In the genomic region with DNA sequence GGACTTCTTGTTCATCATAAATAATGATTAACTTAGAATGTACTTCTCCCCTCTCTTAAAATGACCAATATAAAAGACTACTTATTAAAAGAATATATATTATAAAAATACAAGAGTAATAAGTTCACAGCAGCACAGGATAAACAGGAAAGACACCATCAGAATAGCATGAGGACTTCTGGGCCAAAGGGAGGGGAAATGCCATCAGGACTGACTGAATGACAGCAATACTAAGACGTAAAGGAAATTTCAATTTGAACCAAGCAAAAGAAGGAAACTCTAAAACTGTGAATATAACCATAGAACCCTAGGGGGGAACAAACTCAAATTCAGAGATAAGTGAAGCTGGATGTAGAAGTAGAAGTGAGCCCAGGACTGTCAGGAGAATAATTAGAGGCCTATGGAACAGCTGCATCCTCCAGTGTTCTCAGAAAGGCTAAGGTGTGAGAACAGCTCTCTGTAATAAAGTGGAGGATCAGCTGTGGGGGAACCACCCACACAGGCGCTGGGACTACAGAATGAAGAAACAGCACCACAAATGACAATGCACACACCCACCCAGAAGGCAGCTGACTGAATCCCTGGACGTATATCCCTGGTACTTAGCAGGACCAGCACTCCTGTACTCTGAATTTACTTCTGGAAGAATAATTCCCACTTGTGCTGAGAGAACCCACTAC, we compare ENCODE assay signal across 21 cellular contexts. TPM values are rescaled to one million over a fixed set of nuclear protein-coding genes. Genes with fewer than 3 reads are reported as not detected.
DNase-seq lines count a peak whose midpoint lies in the region; ATAC-seq, FAIRE-seq and TF ChIP-seq lines count a peak whose summit lies in the region.
"Had no signal": no experiment of that assay in that cellular context is flagged by ENCODE, and none has a peak within 500 bp of the region (broad histone marks: within the 10 kb centered on the region; RNA-seq: fewer than 3 reads in every experiment).

No MANE protein-coding gene starts in this region.

- ATAC-seq in activated CD8-positive, alpha-beta T cell treated with anti-CD3 and anti-CD28 coated beads for 36 hours, result no peak
- no peak for ATAC-seq in activated CD8-positive, alpha-beta T cell treated with anti-CD3 and anti-CD28 coated beads, Interleukin-2, amount 10 ng/mL, durations not matched to agents 7 days and 5 days
- peak; percentile 66 for ATAC-seq in HG03135 (IDR thresholded peaks at IDR 0.05; ENCODE audit: unreplicated experiment)
- peak; percentile 85 to 95 for ATAC-seq in stimulated activated naive B cell treated with anti-CD40 and anti-IgM and Interleukin-4, amounts not matched to agents 10 μg/mL and 1 μg/mL and 100 μg/mL, for 72 hours (replicated peaks)
- ATAC-seq: CD8-positive, alpha-beta T cell; stimulated activated naive CD8-positive, alpha-beta T cell treated with anti-CD3 and anti-CD28 coated beads, Interleukin-15, Interleukin-2, amounts not matched to agents 100 U/mL and 50 U/mL, for 24 hours had no signal

- CTCF ChIA-PET in activated CD8-positive, alpha-beta T cell treated with anti-CD3 and anti-CD28 coated beads for 36 hours (lab: Charles Lee), result no interaction called here
- CTCF ChIA-PET in activated CD8-positive, alpha-beta T cell treated with anti-CD3 and anti-CD28 coated beads, Interleukin-2, amount 10 ng/mL, durations not matched to agents 7 days and 5 days (lab: Charles Lee), result no interaction called here

- peak; percentile 46 for DNase-seq in activated CD8-positive, alpha-beta T cell treated with anti-CD3 and anti-CD28 coated beads for 36 hours
- DNase-seq in activated CD8-positive, alpha-beta T cell treated with anti-CD3 and anti-CD28 coated beads, Interleukin-2, amount 10 ng/mL, durations not matched to agents 7 days and 5 days, result no peak
- DNase-seq in kidney (no peak), NCI-H1694 (lab: John Stamatoyannopoulos, UW) (no peak), foreskin fibroblast (no peak), GM12892 (ENCODE audit: insufficient read length) (no peak)
- DNase-seq in stimulated activated naive B cell treated with anti-CD40 and anti-IgM and Interleukin-4, amounts not matched to agents 10 μg/mL and 1 μg/mL and 100 μg/mL, for 72 hours, result peak; percentile 22
- DNase-seq: activated naive CD4-positive, alpha-beta T cell treated with Interleukin-2 at 50 U/mL for 16 hours; CD8-positive, alpha-beta T cell; EL; NCI-H1105; NCI-H446; OCI-M1; right lobe of liver; stimulated activated naive CD8-positive, alpha-beta T cell treated with anti-CD3 and anti-CD28 coated beads, Interleukin-15, Interleukin-2, amounts not matched to agents 100 U/mL and 50 U/mL, for 24 hours had no signal

- no peaks in the 10 kb centered on the region for H3K36me3 ChIP-seq in kidney (ENCODE audit: control insufficient read depth in 1 of 2, insufficient read depth in 2 of 2, low read length in 2 of 2)
- H3K36me3 ChIP-seq: right lobe of liver had no signal

- H3K36me3 Mint-ChIP-seq in activated CD8-positive, alpha-beta T cell treated with anti-CD3 and anti-CD28 coated beads for 36 hours (ENCODE audit: low read depth), result no peaks in the 10 kb centered on the region
- no peaks in the 10 kb centered on the region for H3K36me3 Mint-ChIP-seq in activated CD8-positive, alpha-beta T cell treated with anti-CD3 and anti-CD28 coated beads, Interleukin-2, amount 10 ng/mL, durations not matched to agents 7 days and 5 days (ENCODE audit: low read depth)
- H3K36me3 Mint-ChIP-seq in stimulated activated naive B cell treated with anti-CD40 and anti-IgM and Interleukin-4, amounts not matched to agents 10 μg/mL and 1 μg/mL and 100 μg/mL, for 72 hours, result peaks cover 11 to 14% of the 10 kb centered on the region in 2 donors
- H3K36me3 Mint-ChIP-seq: CD8-positive, alpha-beta T cell; natural killer cell treated with Interleukin-12 subunit alpha and Interleukin-12 subunit beta and Interleukin-15 and Interleukin-18, amount 100 ng/mL, for 72 hours had no signal

- H3K9me3 Mint-ChIP-seq in activated CD8-positive, alpha-beta T cell treated with anti-CD3 and anti-CD28 coated beads for 36 hours, result no peaks in the 10 kb centered on the region
- H3K9me3 Mint-ChIP-seq in activated CD8-positive, alpha-beta T cell treated with anti-CD3 and anti-CD28 coated beads, Interleukin-2, amount 10 ng/mL, durations not matched to agents 7 days and 5 days (ENCODE audit: insufficient read depth), result no peaks in the 10 kb centered on the region
- no peaks in the 10 kb centered on the region for H3K9me3 Mint-ChIP-seq in stimulated activated naive B cell treated with anti-CD40 and anti-IgM and Interleukin-4, amounts not matched to agents 10 μg/mL and 1 μg/mL and 100 μg/mL, for 72 hours
- H3K9me3 Mint-ChIP-seq: CD8-positive, alpha-beta T cell; natural killer cell treated with Interleukin-12 subunit alpha and Interleukin-12 subunit beta and Interleukin-15 and Interleukin-18, amount 100 ng/mL, for 72 hours had no signal

- no peak overlapping the region for H3K27ac Mint-ChIP-seq in activated CD8-positive, alpha-beta T cell treated with anti-CD3 and anti-CD28 coated beads for 36 hours
- no peak overlapping the region for H3K27ac Mint-ChIP-seq in activated CD8-positive, alpha-beta T cell treated with anti-CD3 and anti-CD28 coated beads, Interleukin-2, amount 10 ng/mL, durations not matched to agents 7 days and 5 days
- H3K27ac Mint-ChIP-seq in stimulated activated naive B cell treated with anti-CD40 and anti-IgM and Interleukin-4, amounts not matched to agents 10 μg/mL and 1 μg/mL and 100 μg/mL, for 72 hours, result peak overlapping the region; percentile 27
- H3K27ac Mint-ChIP-seq: CD8-positive, alpha-beta T cell; natural killer cell treated with Interleukin-12 subunit alpha and Interleukin-12 subunit beta and Interleukin-15 and Interleukin-18, amount 100 ng/mL, for 72 hours had no signal

- peak overlapping the region in 1 of 2 donors; percentile 1 for H3K9ac ChIP-seq in kidney (ENCODE audit: low read length in 2 of 2)

- no peak overlapping the region for H3K4me3 ChIP-seq in kidney (ENCODE audit: low read length in 2 of 2)
- H3K4me3 ChIP-seq in foreskin fibroblast (ENCODE audit: low read depth in 1 of 2, low read length in 2 of 2), result no peak overlapping the region
- H3K4me3 ChIP-seq: right lobe of liver had no signal

- FAIRE-seq in kidney (lab: Jason Lieb, UNC) (no peak), GM12892 (lab: Jason Lieb, UNC) (no peak)
- FAIRE-seq: A204.1, bronchial epithelial cell, endometrium had no signal

- H3K9me3 ChIP-seq in kidney (ENCODE audit: control insufficient read depth in 1 of 2, low read length in 2 of 2), result no peaks in the 10 kb centered on the region
- H3K9me3 ChIP-seq: right lobe of liver had no signal

- intact Hi-C loops in activated CD8-positive, alpha-beta T cell treated with anti-CD3 and anti-CD28 coated beads for 36 hours (cut with micrococcal nuclease), result no loop called here
- intact Hi-C loops in kidney (cut with DNase I), result no loop called here

- H3K4me1 Mint-ChIP-seq in activated CD8-positive, alpha-beta T cell treated with anti-CD3 and anti-CD28 coated beads for 36 hours (ENCODE audit: low read depth), result peaks cover 14% of the 10 kb centered on the region
- peaks cover 8% of the 10 kb centered on the region for H3K4me1 Mint-ChIP-seq in activated CD8-positive, alpha-beta T cell treated with anti-CD3 and anti-CD28 coated beads, Interleukin-2, amount 10 ng/mL, durations not matched to agents 7 days and 5 days (ENCODE audit: low read depth)
- peaks cover 14 to 26% of the 10 kb centered on the region in 2 donors for H3K4me1 Mint-ChIP-seq in stimulated activated naive B cell treated with anti-CD40 and anti-IgM and Interleukin-4, amounts not matched to agents 10 μg/mL and 1 μg/mL and 100 μg/mL, for 72 hours

- peak overlapping the region; percentile 5 for H3K27ac ChIP-seq in kidney (ENCODE audit: low read depth in 2 of 2, low read length in 2 of 2)
- H3K27ac ChIP-seq: right lobe of liver, VCaP had no signal

- TF ChIP-seq CTCF in activated CD8-positive, alpha-beta T cell treated with anti-CD3 and anti-CD28 coated beads for 36 hours (IDR thresholded peaks at IDR 0.05), result no peak
- TF ChIP-seq CTCF in kidney (IDR thresholded peaks at IDR 0.05; ENCODE audit: borderline replicate concordance, extremely low read depth, insufficient read depth), result no peak
- no peak for TF ChIP-seq CTCF in foreskin fibroblast (IDR thresholded peaks at IDR 0.05; ENCODE audit: low read depth, low read length)

- no peak overlapping the region for H3K4me3 Mint-ChIP-seq in activated CD8-positive, alpha-beta T cell treated with anti-CD3 and anti-CD28 coated beads for 36 hours
- no peak overlapping the region for H3K4me3 Mint-ChIP-seq in activated CD8-positive, alpha-beta T cell treated with anti-CD3 and anti-CD28 coated beads, Interleukin-2, amount 10 ng/mL, durations not matched to agents 7 days and 5 days
- no peak overlapping the region for H3K4me3 Mint-ChIP-seq in stimulated activated naive B cell treated with anti-CD40 and anti-IgM and Interleukin-4, amounts not matched to agents 10 μg/mL and 1 μg/mL and 100 μg/mL, for 72 hours
- H3K4me3 Mint-ChIP-seq: CD8-positive, alpha-beta T cell; natural killer cell treated with Interleukin-12 subunit alpha and Interleukin-12 subunit beta and Interleukin-15 and Interleukin-18, amount 100 ng/mL, for 72 hours had no signal

- no peak for TF ChIP-seq POLR2A in GM12892 (IDR thresholded peaks at IDR 0.05; ENCODE audit: low read depth, low read length)

- H3K27me3 Mint-ChIP-seq in activated CD8-positive, alpha-beta T cell treated with anti-CD3 and anti-CD28 coated beads for 36 hours, result no peaks in the 10 kb centered on the region
- H3K27me3 Mint-ChIP-seq in activated CD8-positive, alpha-beta T cell treated with anti-CD3 and anti-CD28 coated beads, Interleukin-2, amount 10 ng/mL, durations not matched to agents 7 days and 5 days (ENCODE audit: low read depth), result no peaks in the 10 kb centered on the region
- no peaks in the 10 kb centered on the region for H3K27me3 Mint-ChIP-seq in stimulated activated naive B cell treated with anti-CD40 and anti-IgM and Interleukin-4, amounts not matched to agents 10 μg/mL and 1 μg/mL and 100 μg/mL, for 72 hours
- H3K27me3 Mint-ChIP-seq: natural killer cell treated with Interleukin-12 subunit alpha and Interleukin-12 subunit beta and Interleukin-15 and Interleukin-18, amount 100 ng/mL, for 72 hours had no signal

- peaks cover under 1 to 8% of the 10 kb centered on the region in 2 donors for H3K4me1 ChIP-seq in kidney (ENCODE audit: control insufficient read depth in 1 of 2, insufficient read depth in 1 of 2, low read depth in 1 of 2, low read length in 2 of 2)

- POLR2A ChIA-PET in activated CD8-positive, alpha-beta T cell treated with anti-CD3 and anti-CD28 coated beads for 36 hours (lab: Charles Lee), result interaction anchor here (0.6 kb wide), 1 partner anchor 56 kb away, joined by 3 read pairs; no protein-coding TSS in a partner anchor
- POLR2A ChIA-PET in activated CD8-positive, alpha-beta T cell treated with anti-CD3 and anti-CD28 coated beads, Interleukin-2, amount 10 ng/mL, durations not matched to agents 7 days and 5 days (lab: Charles Lee), result no interaction called here

RNA-seq across cellular contexts. Expression of gene ZHX3, which starts 37.8 kb away (rescaled TPM):
- 10 to 100 TPM; 14.1 to 14.2 TPM for total RNA-seq in activated CD8-positive, alpha-beta T cell treated with anti-CD3 and anti-CD28 coated beads for 36 hours
- 10 to 100 TPM; 11.9 to 15.0 TPM for total RNA-seq in activated CD8-positive, alpha-beta T cell treated with anti-CD3 and anti-CD28 coated beads, Interleukin-2, amount 10 ng/mL, durations not matched to agents 7 days and 5 days
- 153 TPM for total RNA-seq in kidney
- polyA plus RNA-seq in kidney (ENCODE audit: insufficient read depth, low read depth, low replicate concordance), result 24.7 TPM
- 6.7 TPM for polyA plus RNA-seq in GM12892 (2012; ENCODE audit: missing spikeins)

Comparison
In these comparisons a context has a peak if more than half of its experiments do, and no peak if none do; other contexts are left out.
1. DNase-seq: peak in activated CD8-positive, alpha-beta T cell treated with anti-CD3 and anti-CD28 coated beads for 36 hours (single experiment) and stimulated activated naive B cell treated with anti-CD40 and anti-IgM and Interleukin-4, amounts not matched to agents 10 μg/mL and 1 μg/mL and 100 μg/mL, for 72 hours (single experiment); none in activated CD8-positive, alpha-beta T cell treated with anti-CD3 and anti-CD28 coated beads, Interleukin-2, amount 10 ng/mL, durations not matched to agents 7 days and 5 days (single experiment), kidney (single experiment), NCI-H1694 (single experiment), foreskin fibroblast (0 of 2) and GM12892 (single experiment).
2. ATAC-seq: peak in HG03135 (single experiment) and stimulated activated naive B cell treated with anti-CD40 and anti-IgM and Interleukin-4, amounts not matched to agents 10 μg/mL and 1 μg/mL and 100 μg/mL, for 72 hours (2 of 2); none in activated CD8-positive, alpha-beta T cell treated with anti-CD3 and anti-CD28 coated beads for 36 hours (single experiment) and activated CD8-positive, alpha-beta T cell treated with anti-CD3 and anti-CD28 coated beads, Interleukin-2, amount 10 ng/mL, durations not matched to agents 7 days and 5 days (single experiment).